ENCODE assay signal across 24 cellular contexts in genomic region chr19:20197747-20198146, GRCh38.
"Had no signal": no experiment of that assay in that cellular context is flagged by ENCODE, and none has a peak within 500 bp of the region (broad histone marks: within the 10 kb centered on the region; RNA-seq: fewer than 3 reads in every experiment).

No MANE protein-coding gene starts in this region.

- H3K4me3 ChIP-seq: coronary artery, esophagus muscularis mucosa, gastrocnemius medialis, heart right ventricle, mucosa of descending colon, spleen, stomach, thyroid gland had no signal

- H3K4me3 Mint-ChIP-seq: stimulated activated memory B cell treated with anti-CD40 and anti-IgM and Interleukin-4, amounts not matched to agents 10 μg/mL and 1 μg/mL and 100 μg/mL, for 72 hours; type B pancreatic cell had no signal

- FAIRE-seq: endometrium, islet of Langerhans, urothelium cell line had no signal

- H3K27ac ChIP-seq: coronary artery, epithelial cell of prostate, esophagus muscularis mucosa, gastrocnemius medialis, heart right ventricle, neutrophil, spleen, stomach, thyroid gland had no signal

- DNase-seq: effector CD8-positive, alpha-beta T cell; gastrocnemius medialis; heart right ventricle; hypothalamus; kidney glomerular epithelial cell; mammary epithelial cell; mucosa of descending colon; naive thymus-derived CD8-positive, alpha-beta T cell; spleen; stimulated activated CD4-positive, alpha-beta T cell treated with anti-CD3 and anti-CD28 coated beads, Interleukin-15, amount 100 ng/mL, for 24 hours; stimulated activated CD4-positive, alpha-beta T cell treated with anti-CD3 and anti-CD28 coated beads, Interleukin-1b, Interleukin-23, amount 100 ng/mL, for 48 hours; stimulated activated CD4-positive, alpha-beta T cell treated with anti-CD3 and anti-CD28 coated beads, Interleukin-4, amount 100 ng/mL, for 24 hours; stomach; thyroid gland had no signal

- H3K9me3 ChIP-seq: thyroid gland had no signal

- H3K4me1 ChIP-seq: esophagus muscularis mucosa, gastrocnemius medialis, heart right ventricle, spleen, stomach, thyroid gland had no signal

- ATAC-seq: gastrocnemius medialis; heart right ventricle; mucosa of descending colon; naive thymus-derived CD8-positive, alpha-beta T cell; sciatic nerve; stimulated activated memory B cell treated with anti-CD40 and anti-IgM and Interleukin-4, amounts not matched to agents 10 μg/mL and 1 μg/mL and 100 μg/mL, for 72 hours had no signal

- H3K4me1 Mint-ChIP-seq: stimulated activated memory B cell treated with anti-CD40 and anti-IgM and Interleukin-4, amounts not matched to agents 10 μg/mL and 1 μg/mL and 100 μg/mL, for 72 hours had no signal

- H3K27me3 Mint-ChIP-seq: naive thymus-derived CD8-positive, alpha-beta T cell; stimulated activated memory B cell treated with anti-CD40 and anti-IgM and Interleukin-4, amounts not matched to agents 10 μg/mL and 1 μg/mL and 100 μg/mL, for 72 hours; type B pancreatic cell had no signal

- H3K27me3 ChIP-seq: esophagus muscularis mucosa, gastrocnemius medialis, heart right ventricle, neutrophil, spleen, stomach, thyroid gland had no signal

- H3K27ac Mint-ChIP-seq: naive thymus-derived CD8-positive, alpha-beta T cell; stimulated activated memory B cell treated with anti-CD40 and anti-IgM and Interleukin-4, amounts not matched to agents 10 μg/mL and 1 μg/mL and 100 μg/mL, for 72 hours; type B pancreatic cell had no signal
